1 cellular context compared by ENCODE assay signal in genomic region chr3:160883373-160883772, GRCh38.
TF ChIP-seq lines count a peak whose summit lies in the region.

No MANE protein-coding gene starts in this region.

TF ChIP-seq in HCT116, 20 proteins besides CTCF, POLR2A, EP300 and RAD21 (continued from another document):
- TF ChIP-seq YY1 (IDR thresholded peaks at IDR 0.05; ENCODE audit: extremely low read depth, insufficient replicate concordance, low read depth, low read length) = no peak
- TF ChIP-seq SIN3A (IDR thresholded peaks at IDR 0.05; ENCODE audit: low read depth) = no peak
- no peak for TF ChIP-seq FOSL1 (IDR thresholded peaks at IDR 0.05; ENCODE audit: low read depth)
